Comparison of ENCODE assay signal across 34 cellular contexts in genomic region chr3:94775746-94776145, GRCh38.
A peak's percentile ranks its signal among the peaks of the same experiment; 100 is the strongest.
DNase-seq lines count a peak whose midpoint lies in the region; ATAC-seq, FAIRE-seq and TF ChIP-seq lines count a peak whose summit lies in the region.
"Had no signal": no experiment of that assay in that cellular context is flagged by ENCODE, and none has a peak within 500 bp of the region (broad histone marks: within the 10 kb centered on the region; RNA-seq: fewer than 3 reads in every experiment).

No MANE protein-coding gene starts in this region.

- H3K27ac ChIP-seq in smooth muscle cell (ENCODE audit: low read depth): no peak overlapping the region
- H3K27ac ChIP-seq: 22Rv1; A549; BLaER1; BLaER1 treated with 17β-estradiol and CSF1 and Interleukin-3, amounts not matched to agents 10 nM and 100 nM; C4-2B had no signal

- TF ChIP-seq CTCF in smooth muscle cell (IDR thresholded peaks at IDR 0.05; ENCODE audit: borderline replicate concordance, insufficient read depth, poor library complexity, severe bottlenecking): no peak

- no peaks in the 10 kb centered on the region for H3F3A ChIP-seq in smooth muscle cell (ENCODE audit: low read depth)

- in situ Hi-C loops in G401 (cut with HindIII; ENCODE audit: low sequenced_read_pairs): no loop called here

- peak; percentile 75 for DNase-seq in G401 (ENCODE audit: low spot score)
- peak; percentile 71 for DNase-seq in cerebellar cortex (ENCODE audit: low spot score)
- DNase-seq in cerebellum (ENCODE audit: low spot score): peak; percentile 34
- peak; percentile 6 for DNase-seq in pons (ENCODE audit: low spot score)
- no peak for DNase-seq in smooth muscle cell (lab: John Stamatoyannopoulos, UW; ENCODE audit: unreplicated experiment)
- no peak for DNase-seq in NCI-H2081 treated with DMSO at 0.1 percent for 48 hours (lab: John Stamatoyannopoulos, UW)
- no peak for DNase-seq in RCC 7860 (ENCODE audit: low spot score)
- DNase-seq: 8988T; ACHN; AML-193; BE2C; Caco-2; Calu3; CD4-positive, alpha-beta memory T cell; CD4-positive, alpha-beta T cell; CD4-positive, CD25-positive, alpha-beta regulatory T cell; CD8-positive, alpha-beta memory T cell; CD8-positive, alpha-beta T cell; COR-L47; DMS 273 treated with DMSO at 0.1 percent for 48 hours; DMS153; DMS53; DMS79; DMS79 treated with DMSO at 0.1 percent for 48 hours; DND-41; EL had no signal

- no peak overlapping the region for H3K4me2 ChIP-seq in smooth muscle cell
- H3K4me2 ChIP-seq: A549; BLaER1; BLaER1 treated with 17β-estradiol and CSF1 and Interleukin-3, amounts not matched to agents 10 nM and 100 nM had no signal

- H3K9ac ChIP-seq in smooth muscle cell (ENCODE audit: low read depth): no peak overlapping the region
- H3K9ac ChIP-seq: BLaER1; BLaER1 treated with 17β-estradiol and CSF1 and Interleukin-3, amounts not matched to agents 10 nM and 100 nM had no signal

- no peaks in the 10 kb centered on the region for H3K79me2 ChIP-seq in smooth muscle cell (ENCODE audit: low read depth)

- WGBS in smooth muscle cell (ENCODE audit: low lambda C conversion rate): 83% methylated on average over 2 of the region's 2 CpGs

- no peak for FAIRE-seq in RCC 7860 (lab: Jason Lieb, UNC)
- FAIRE-seq: A204.1, A549, D721Med had no signal

- H3K27me3 ChIP-seq in smooth muscle cell (ENCODE audit: low read depth): no peaks in the 10 kb centered on the region
- H3K27me3 ChIP-seq: BE2C; BLaER1; BLaER1 treated with 17β-estradiol and CSF1 and Interleukin-3, amounts not matched to agents 10 nM and 100 nM had no signal

- no peak for ATAC-seq in GM19023 (IDR thresholded peaks at IDR 0.05; ENCODE audit: unreplicated experiment)
- ATAC-seq: A549; CD8-positive, alpha-beta T cell had no signal

- H2AFZ ChIP-seq in smooth muscle cell (ENCODE audit: low read depth): no peak overlapping the region

- no peak overlapping the region for H3K4me3 ChIP-seq in smooth muscle cell
- H3K4me3 ChIP-seq: A549; BLaER1; BLaER1 treated with 17β-estradiol and CSF1 and Interleukin-3, amounts not matched to agents 10 nM and 100 nM had no signal

- H3K36me3 ChIP-seq in smooth muscle cell (ENCODE audit: low read depth): no peaks in the 10 kb centered on the region
- H3K36me3 ChIP-seq: BE2C; BLaER1; BLaER1 treated with 17β-estradiol and CSF1 and Interleukin-3, amounts not matched to agents 10 nM and 100 nM had no signal

- H3K4me1 ChIP-seq in smooth muscle cell (ENCODE audit: low read depth): no peaks in the 10 kb centered on the region
- H3K4me1 ChIP-seq: A549; BE2C; BLaER1; BLaER1 treated with 17β-estradiol and CSF1 and Interleukin-3, amounts not matched to agents 10 nM and 100 nM; Caco-2 had no signal

- H3K9me3 ChIP-seq in smooth muscle cell (replicated peaks; ENCODE audit: low read depth): no peaks in the 10 kb centered on the region
- H3K9me3 ChIP-seq: A549; BE2C; BLaER1; BLaER1 treated with 17β-estradiol and CSF1 and Interleukin-3, amounts not matched to agents 10 nM and 100 nM; Caco-2 had no signal

- no peaks in the 10 kb centered on the region for H4K20me1 ChIP-seq in smooth muscle cell (ENCODE audit: low read depth)
- H4K20me1 ChIP-seq: BLaER1; BLaER1 treated with 17β-estradiol and CSF1 and Interleukin-3, amounts not matched to agents 10 nM and 100 nM had no signal

Comparison
In these comparisons a context has a peak if more than half of its experiments do, and no peak if none do; other contexts are left out.
1. DNase-seq: peak in G401 (single experiment), cerebellar cortex (single experiment), cerebellum (single experiment) and pons (single experiment); none in smooth muscle cell (single experiment), NCI-H2081 treated with DMSO at 0.1 percent for 48 hours (single experiment) and RCC 7860 (single experiment).